Comparison of ENCODE assay signal across 18 cellular contexts in genomic region chr19:38901683-38902082, GRCh38. TPM values are rescaled to one million over a fixed set of nuclear protein-coding genes. Genes with fewer than 3 reads are reported as not detected.
A peak's percentile ranks its signal among the peaks of the same experiment; 100 is the strongest.
DNase-seq lines count a peak whose midpoint lies in the region; ATAC-seq and TF ChIP-seq lines count a peak whose summit lies in the region.
"Had no signal": no experiment of that assay in that cellular context is flagged by ENCODE, and none has a peak within 500 bp of the region (broad histone marks: within the 10 kb centered on the region; RNA-seq: fewer than 3 reads in every experiment).

No MANE protein-coding gene starts in this region.

- H3K79me2 ChIP-seq in mammary epithelial cell (ENCODE audit: insufficient read depth, low read length) (peaks cover 45% of the 10 kb centered on the region), SK-N-SH (ENCODE audit: insufficient read depth) (peaks cover 43% of the 10 kb centered on the region)

- H4K20me1 ChIP-seq in mammary epithelial cell (ENCODE audit: insufficient read depth, low read length) = no peaks in the 10 kb centered on the region
- no peaks in the 10 kb centered on the region for H4K20me1 ChIP-seq in SK-N-SH (ENCODE audit: insufficient read depth)

- CTCF ChIA-PET in mammary epithelial cell (lab: Charles Lee; ENCODE audit: low non-redundant PET) = no interaction called here
- CTCF ChIA-PET in SK-N-SH (lab: Yijun Ruan, JAX) = interaction anchor here (2.4 to 2.8 kb wide), 2 partner anchors 14 to 29 kb away, joined by 8 to 19 read pairs; partner anchors contain the start of genes MRPS12 and SARS2

- H3K4me3 Mint-ChIP-seq in T-helper 2 cell treated with Interferon-gamma antibody and Interleukin-4, amounts not matched to agents 5 μg/mL and 100 μg/mL, for 36 hours = peak overlapping the region; percentile 52
- H3K4me3 Mint-ChIP-seq in HFFc6 (peak overlapping the region; percentile 93), nephron (peak overlapping the region; percentile 69 to 90 (median 77))
- peak overlapping the region; percentile 51 for H3K4me3 Mint-ChIP-seq in activated naive CD8-positive, alpha-beta T cell treated with anti-CD3 and anti-CD28 coated beads, Interleukin-2, amount 10 ng/mL, durations not matched to agents 7 days and 5 days

- H3K27me3 ChIP-seq in mammary epithelial cell (ENCODE audit: insufficient read depth, low read length) (no peaks in the 10 kb centered on the region), SK-N-SH (ENCODE audit: insufficient read depth) (no peaks in the 10 kb centered on the region)
- H3K27me3 ChIP-seq: gastroesophageal sphincter, spleen had no signal

- intact Hi-C loops in mammary epithelial cell (cut with micrococcal nuclease) = no loop called here

- H3K9ac ChIP-seq in mammary epithelial cell (ENCODE audit: insufficient read depth, low read length) (no peak overlapping the region), SK-N-SH (no peak overlapping the region)
- H3K9ac ChIP-seq: parathyroid adenoma had no signal

- POLR2A ChIA-PET in activated naive CD8-positive, alpha-beta T cell treated with anti-CD3 and anti-CD28 coated beads, Interleukin-2, amount 10 ng/mL, durations not matched to agents 7 days and 5 days (lab: Charles Lee) = interaction anchor here (2.5 kb wide), 1 partner anchor 29 kb away, joined by 13 read pairs; the partner anchor contains the start of genes MRPS12 and SARS2
- POLR2A ChIA-PET in SK-N-SH (lab: Yijun Ruan, JAX) = no interaction called here

- H3K9me2 ChIP-seq in SK-N-SH = no peaks in the 10 kb centered on the region

- peaks cover 13% of the 10 kb centered on the region for H3K4me1 ChIP-seq in mammary epithelial cell (ENCODE audit: insufficient read depth, low read length)
- H3K4me1 ChIP-seq in SK-N-SH (ENCODE audit: control insufficient read depth in 1 of 2, insufficient read depth in 2 of 2, low read depth in 1 of 2, low read length in 1 of 2) = peaks cover 0 to 9% of the 10 kb centered on the region in 2 experiments; a peak in 2 of 4 replicates

- H3K36me3 ChIP-seq in mammary epithelial cell (ENCODE audit: insufficient read depth, low read length) (no peaks in the 10 kb centered on the region), SK-N-SH (replicated peaks in 1 of 2; ENCODE audit: control insufficient read depth in 1 of 2, insufficient read depth in 2 of 2, low read length in 1 of 2) (peaks cover 0 to 5% of the 10 kb centered on the region in 2 experiments)

- H3K4me2 ChIP-seq in mammary epithelial cell (ENCODE audit: insufficient read depth, low read depth, low read length) (no peak overlapping the region), SK-N-SH (no peak overlapping the region)

- no peak for DNase-seq in T-helper 2 cell treated with Interferon-gamma antibody and Interleukin-4, amounts not matched to agents 5 μg/mL and 100 μg/mL, for 36 hours (ENCODE audit: low spot score)
- DNase-seq in T-helper 2 cell (no peak), HFFc6 (no peak), mammary epithelial cell (no peak), SK-N-SH (no peak), NCI-H526 treated with DMSO at 0.1 percent for 48 hours (lab: John Stamatoyannopoulos, UW) (no peak)
- no peak for DNase-seq in activated naive CD8-positive, alpha-beta T cell treated with anti-CD3 and anti-CD28 coated beads, Interleukin-2, amount 10 ng/mL, durations not matched to agents 7 days and 5 days
- DNase-seq: 8988T; midbrain; NCI-H1092 treated with DMSO at 0.1 percent for 48 hours; NCI-H2171 treated with DMSO at 0.1 percent for 48 hours; NK-92 treated with Interleukin-12 subunit alpha and Interleukin-12 subunit beta, amount 100 ng/mL, for 24 hours; spleen; T-helper 9 cell had no signal

- no peak overlapping the region for H3K27ac ChIP-seq in mammary epithelial cell (ENCODE audit: insufficient read depth, low read depth, low read length)
- H3K27ac ChIP-seq in SK-N-SH (ENCODE audit: low read depth in 2 of 2, low read length in 1 of 2) = no peak overlapping the region
- H3K27ac ChIP-seq: gastroesophageal sphincter, parathyroid adenoma had no signal

- H3F3A ChIP-seq in SK-N-SH (replicated peaks; ENCODE audit: insufficient read depth) = peaks cover 4% of the 10 kb centered on the region

- H3K27ac Mint-ChIP-seq in T-helper 2 cell treated with Interferon-gamma antibody and Interleukin-4, amounts not matched to agents 5 μg/mL and 100 μg/mL, for 36 hours = peak overlapping the region; percentile 15
- H3K27ac Mint-ChIP-seq in HFFc6 (no peak overlapping the region), nephron (no peak overlapping the region)
- no peak overlapping the region for H3K27ac Mint-ChIP-seq in activated naive CD8-positive, alpha-beta T cell treated with anti-CD3 and anti-CD28 coated beads, Interleukin-2, amount 10 ng/mL, durations not matched to agents 7 days and 5 days

- H3K4me3 ChIP-seq in mammary epithelial cell (replicated peaks in 1 of 3; ENCODE audit: insufficient read depth in 1 of 3, low read depth in 2 of 3, low read length in 3 of 3) (no peak overlapping the region), SK-N-SH (ENCODE audit: low read depth in 2 of 2, low read length in 1 of 2) (no peak overlapping the region)
- H3K4me3 ChIP-seq: gastroesophageal sphincter had no signal

- no peak for ATAC-seq in activated naive CD8-positive, alpha-beta T cell treated with anti-CD3 and anti-CD28 coated beads, Interleukin-2, amount 10 ng/mL, durations not matched to agents 7 days and 5 days (ENCODE audit: low read depth)
- ATAC-seq: gastroesophageal sphincter had no signal

- WGBS in mammary epithelial cell (ENCODE audit: low coverage, missing lambda C conversion rate) = 100% methylated on average over 1 of the region's 1 CpG
- WGBS in SK-N-SH (ENCODE audit: low lambda C conversion rate) = 100% methylated on average over 1 of the region's 1 CpG

- H3K27me3 Mint-ChIP-seq in T-helper 2 cell treated with Interferon-gamma antibody and Interleukin-4, amounts not matched to agents 5 μg/mL and 100 μg/mL, for 36 hours (ENCODE audit: low read depth) = no peaks in the 10 kb centered on the region
- H3K27me3 Mint-ChIP-seq in HFFc6 (ENCODE audit: insufficient read depth) = peaks cover 6% of the 10 kb centered on the region
- no peaks in the 10 kb centered on the region for H3K27me3 Mint-ChIP-seq in activated naive CD8-positive, alpha-beta T cell treated with anti-CD3 and anti-CD28 coated beads, Interleukin-2, amount 10 ng/mL, durations not matched to agents 7 days and 5 days
- no peaks in the 10 kb centered on the region for H3K27me3 Mint-ChIP-seq in nephron (ENCODE audit: low read depth)

- peaks cover 23% of the 10 kb centered on the region for H3K36me3 Mint-ChIP-seq in T-helper 2 cell treated with Interferon-gamma antibody and Interleukin-4, amounts not matched to agents 5 μg/mL and 100 μg/mL, for 36 hours (ENCODE audit: low read depth)
- H3K36me3 Mint-ChIP-seq in HFFc6 (ENCODE audit: low read depth) = peaks cover 7% of the 10 kb centered on the region
- H3K36me3 Mint-ChIP-seq in activated naive CD8-positive, alpha-beta T cell treated with anti-CD3 and anti-CD28 coated beads, Interleukin-2, amount 10 ng/mL, durations not matched to agents 7 days and 5 days = peaks cover 25% of the 10 kb centered on the region
- H3K36me3 Mint-ChIP-seq in nephron (ENCODE audit: low read depth) = peaks cover 14% of the 10 kb centered on the region

- peaks cover 20% of the 10 kb centered on the region for H3K4me1 Mint-ChIP-seq in T-helper 2 cell treated with Interferon-gamma antibody and Interleukin-4, amounts not matched to agents 5 μg/mL and 100 μg/mL, for 36 hours (ENCODE audit: low read depth)
- H3K4me1 Mint-ChIP-seq in HFFc6 (ENCODE audit: low read depth) (peaks cover 27% of the 10 kb centered on the region), nephron (peaks cover 18% of the 10 kb centered on the region)
- peaks cover 33% of the 10 kb centered on the region for H3K4me1 Mint-ChIP-seq in activated naive CD8-positive, alpha-beta T cell treated with anti-CD3 and anti-CD28 coated beads, Interleukin-2, amount 10 ng/mL, durations not matched to agents 7 days and 5 days

- TF ChIP-seq CTCF in HFFc6 (IDR thresholded peaks at IDR 0.05) (no peak), nephron (IDR thresholded peaks at IDR 0.05; ENCODE audit: unreplicated experiment in 3 of 3) (no peak), mammary epithelial cell (conservative IDR thresholded peaks at IDR 0.05 in 1 of 2, IDR thresholded peaks at IDR 0.05 in 1 of 2; ENCODE audit: extremely low read depth in 1 of 2, insufficient read depth in 1 of 2, low read depth in 1 of 2, low read length in 2 of 2) (no peak), SK-N-SH (IDR thresholded peaks at IDR 0.05) (no peak)

- no peaks in the 10 kb centered on the region for H3K9me3 ChIP-seq in mammary epithelial cell (replicated peaks; ENCODE audit: insufficient read depth, low read length)
- no peaks in the 10 kb centered on the region for H3K9me3 ChIP-seq in SK-N-SH
- H3K9me3 ChIP-seq: gastroesophageal sphincter, spleen had no signal

- H3K9me3 Mint-ChIP-seq in T-helper 2 cell treated with Interferon-gamma antibody and Interleukin-4, amounts not matched to agents 5 μg/mL and 100 μg/mL, for 36 hours = no peaks in the 10 kb centered on the region
- H3K9me3 Mint-ChIP-seq in HFFc6 (no peaks in the 10 kb centered on the region), nephron (peaks cover 6% of the 10 kb centered on the region)
- no peaks in the 10 kb centered on the region for H3K9me3 Mint-ChIP-seq in activated naive CD8-positive, alpha-beta T cell treated with anti-CD3 and anti-CD28 coated beads, Interleukin-2, amount 10 ng/mL, durations not matched to agents 7 days and 5 days

- TF ChIP-seq EP300 in SK-N-SH (IDR thresholded peaks at IDR 0.05; ENCODE audit: borderline replicate concordance in 1 of 2, low read depth in 1 of 2, low read length in 1 of 2) = no peak

- in situ Hi-C loops in mammary epithelial cell (cut with MboI; ENCODE audit: low sequenced_read_pairs in 2 of 2) = no loop called here

- no peak for TF ChIP-seq RAD21 in SK-N-SH (IDR thresholded peaks at IDR 0.05; ENCODE audit: low read length)

- no peak overlapping the region for H2AFZ ChIP-seq in mammary epithelial cell (ENCODE audit: low read depth, low read length)
- H2AFZ ChIP-seq in SK-N-SH (ENCODE audit: low read depth) = no peak overlapping the region
- H2AFZ ChIP-seq: parathyroid adenoma had no signal

- no TSS peak for BruUV-seq in mammary epithelial cell (replicated peaks; lab: Mats Ljungman, UMichigan)

- dilution Hi-C loops in mammary epithelial cell (cut with HindIII; ENCODE audit: low sequenced_read_pairs) = no loop called here

RNA-seq across cellular contexts. Expression of gene NFKBIB, which starts 1.9 kb away (rescaled TPM):
- total RNA-seq in HFFc6 (2021; fragmentation: NEBNext Ultra II Directional; extraction: Animal tissue kit (Norgen Biotek cat#: 25700)) = 10 to 100 TPM; 21.8 to 23.4 (median 22.9) TPM
- 10 to 100 TPM; 30.0 to 31.1 TPM for total RNA-seq in activated naive CD8-positive, alpha-beta T cell treated with anti-CD3 and anti-CD28 coated beads, Interleukin-2, amount 10 ng/mL, durations not matched to agents 7 days and 5 days
- total RNA-seq in mammary epithelial cell = 10 to 100 TPM in 1 of 2 donors, 1 to 10 TPM in 1; 9.5 to 27.2 TPM
- polyA plus RNA-seq in mammary epithelial cell = 17.0 TPM
- 4.1 TPM for polyA minus RNA-seq in mammary epithelial cell
- polyA plus RNA-seq in SK-N-SH (2012; rRNA removed) = 29.6 and 31.8 TPM in 2 replicates
- 17.5 and 22.5 TPM in 2 replicates for polyA plus RNA-seq in SK-N-SH (2012; cell fraction: cytosol; rRNA removed)
- 18.6 and 29.5 TPM in 2 replicates for polyA plus RNA-seq in SK-N-SH (2012; cell fraction: nucleus; rRNA removed)

RNA-seq across cellular contexts. Expression of gene SIRT2, which starts 2.3 kb away (rescaled TPM):
- total RNA-seq in HFFc6 (2021; fragmentation: NEBNext Ultra II Directional; extraction: Animal tissue kit (Norgen Biotek cat#: 25700)) = 10 to 100 TPM; 34.9 to 36.4 (median 35.6) TPM
- 10 to 100 TPM; 46.6 to 49.1 TPM for total RNA-seq in activated naive CD8-positive, alpha-beta T cell treated with anti-CD3 and anti-CD28 coated beads, Interleukin-2, amount 10 ng/mL, durations not matched to agents 7 days and 5 days
- 10 to 100 TPM; 43.3 to 65.3 TPM for total RNA-seq in mammary epithelial cell
- 45.6 TPM for polyA plus RNA-seq in mammary epithelial cell
- 51.2 TPM for polyA minus RNA-seq in mammary epithelial cell
- polyA plus RNA-seq in SK-N-SH (2012; rRNA removed) = 37.9 and 39.3 TPM in 2 replicates
- 17.9 and 27.7 TPM in 2 replicates for polyA plus RNA-seq in SK-N-SH (2012; cell fraction: cytosol; rRNA removed)
- 86.3 and 93.6 TPM in 2 replicates for polyA plus RNA-seq in SK-N-SH (2012; cell fraction: nucleus; rRNA removed)

RNA-seq across cellular contexts. Expression of gene CCER2, which starts 10.3 kb away (rescaled TPM):
- total RNA-seq in HFFc6 (2021; fragmentation: NEBNext Ultra II Directional; extraction: Animal tissue kit (Norgen Biotek cat#: 25700)) = under 1 TPM in 1 of 6 experiments, not detected in 5; 0.16 TPM
- 1 to 10 TPM in 1 of 2 experiments, under 1 TPM in 1; 0.88 to 1.3 TPM for total RNA-seq in activated naive CD8-positive, alpha-beta T cell treated with anti-CD3 and anti-CD28 coated beads, Interleukin-2, amount 10 ng/mL, durations not matched to agents 7 days and 5 days
- total RNA-seq in mammary epithelial cell = under 1 TPM in 1 of 2 donors, not detected in 1; 0.59 TPM
- 0.12 TPM for polyA plus RNA-seq in mammary epithelial cell
- not detected for polyA minus RNA-seq in mammary epithelial cell
- polyA plus RNA-seq in SK-N-SH (2012; rRNA removed) = 0.36 and 0.70 TPM in 2 replicates
- polyA plus RNA-seq in SK-N-SH (2012; cell fraction: cytosol; rRNA removed) = 0.12 and 0.15 TPM in 2 replicates
- polyA plus RNA-seq in SK-N-SH (2012; cell fraction: nucleus; rRNA removed) = 4.9 and 7.5 TPM in 2 replicates
- total RNA-seq: chondrocyte had no signal

RNA-seq across cellular contexts. Expression of gene RINL, which starts 23.6 kb away (rescaled TPM):
- 1 to 10 TPM in 5 of 6 experiments, under 1 TPM in 1; 0.69 to 3.5 (median 1.7) TPM for total RNA-seq in HFFc6 (2021; fragmentation: NEBNext Ultra II Directional; extraction: Animal tissue kit (Norgen Biotek cat#: 25700))
- 10 to 100 TPM; 71.3 to 74.2 TPM for total RNA-seq in activated naive CD8-positive, alpha-beta T cell treated with anti-CD3 and anti-CD28 coated beads, Interleukin-2, amount 10 ng/mL, durations not matched to agents 7 days and 5 days
- 1 to 10 TPM; 5.7 to 9.2 TPM for total RNA-seq in mammary epithelial cell
- polyA plus RNA-seq in mammary epithelial cell (2.4 TPM), SK-N-SH (2012; rRNA removed) (3.8 and 4.0 TPM in 2 replicates)
- 1.3 TPM for polyA minus RNA-seq in mammary epithelial cell
- 2.4 and 3.4 TPM in 2 replicates for polyA plus RNA-seq in SK-N-SH (2012; cell fraction: cytosol; rRNA removed)
- 3.9 and 4.6 TPM in 2 replicates for polyA plus RNA-seq in SK-N-SH (2012; cell fraction: nucleus; rRNA removed)

RNA-seq across cellular contexts. Expression of gene SARS2, which starts 28.9 kb away (rescaled TPM):
- total RNA-seq in HFFc6 (2021; fragmentation: NEBNext Ultra II Directional; extraction: Animal tissue kit (Norgen Biotek cat#: 25700)) = 10 to 100 TPM; 18.7 to 25.1 (median 22.7) TPM
- 10 to 100 TPM; 35.6 to 40.7 TPM for total RNA-seq in activated naive CD8-positive, alpha-beta T cell treated with anti-CD3 and anti-CD28 coated beads, Interleukin-2, amount 10 ng/mL, durations not matched to agents 7 days and 5 days
- 10 to 100 TPM; 18.0 to 28.0 TPM for total RNA-seq in mammary epithelial cell
- polyA plus RNA-seq in mammary epithelial cell (24.8 TPM), SK-N-SH (2012; rRNA removed) (36.5 and 39.8 TPM in 2 replicates)
- polyA minus RNA-seq in mammary epithelial cell = 27.0 TPM
- polyA plus RNA-seq in SK-N-SH (2012; cell fraction: cytosol; rRNA removed) = 6.7 and 12.2 TPM in 2 replicates
- 209 and 249 TPM in 2 replicates for polyA plus RNA-seq in SK-N-SH (2012; cell fraction: nucleus; rRNA removed)
